In genomic region chr6:144344651-144345050, GRCh38 we compare ENCODE assay signal across 8 cellular contexts.
A peak's percentile ranks its signal among the peaks of the same experiment; 100 is the strongest.
DNase-seq lines count a peak whose midpoint lies in the region; ATAC-seq lines count a peak whose summit lies in the region.

No MANE protein-coding gene starts in this region.

- peaks cover 8% of the 10 kb centered on the region for H3K36me3 Mint-ChIP-seq in activated naive CD4-positive, alpha-beta T cell treated with anti-CD3 and anti-CD28 coated beads, Interleukin-2, amount 50 U/mL, for 24 hours
- peaks cover 14 to 22% of the 10 kb centered on the region in 2 donors for H3K36me3 Mint-ChIP-seq in stimulated activated naive B cell treated with anti-CD40 and anti-IgM and Interleukin-4, amounts not matched to agents 10 μg/mL and 1 μg/mL and 100 μg/mL, for 72 hours

- no peaks in the 10 kb centered on the region for H3K27me3 Mint-ChIP-seq in activated naive CD4-positive, alpha-beta T cell treated with anti-CD3 and anti-CD28 coated beads, Interleukin-2, amount 50 U/mL, for 24 hours
- no peaks in the 10 kb centered on the region for H3K27me3 Mint-ChIP-seq in stimulated activated naive B cell treated with anti-CD40 and anti-IgM and Interleukin-4, amounts not matched to agents 10 μg/mL and 1 μg/mL and 100 μg/mL, for 72 hours

- DNase-seq in activated CD4-positive, alpha-beta T cell treated with anti-CD3 and anti-CD28 coated beads for 4 hours, result peak; percentile 41 to 42
- no peak for DNase-seq in activated CD4-positive, alpha-beta T cell treated with anti-CD3 and anti-CD28 coated beads for 1 hour
- DNase-seq in stimulated activated naive B cell treated with anti-CD40 and anti-IgM and Interleukin-4, amounts not matched to agents 10 μg/mL and 1 μg/mL and 100 μg/mL, for 72 hours, result no peak
- DNase-seq in activated effector memory CD4-positive, alpha-beta T cell treated with anti-CD3 and anti-CD28 coated beads, Interleukin-2, amount 50 U/mL, for 16 hours, result no peak
- DNase-seq in HK-2 (ENCODE audit: unreplicated experiment) (no peak), glomerular visceral epithelial cell (ENCODE audit: extremely low spot score) (no peak)

- ATAC-seq in HG03039 (IDR thresholded peaks at IDR 0.05; ENCODE audit: unreplicated experiment), result peak; percentile 37
- peak; percentile 38 to 40 for ATAC-seq in stimulated activated naive B cell treated with anti-CD40 and anti-IgM and Interleukin-4, amounts not matched to agents 10 μg/mL and 1 μg/mL and 100 μg/mL, for 72 hours (replicated peaks)

- H3K27ac Mint-ChIP-seq in activated naive CD4-positive, alpha-beta T cell treated with anti-CD3 and anti-CD28 coated beads, Interleukin-2, amount 50 U/mL, for 24 hours, result peak overlapping the region; percentile 100
- H3K27ac Mint-ChIP-seq in stimulated activated naive B cell treated with anti-CD40 and anti-IgM and Interleukin-4, amounts not matched to agents 10 μg/mL and 1 μg/mL and 100 μg/mL, for 72 hours, result peak overlapping the region; percentile 86

- peak overlapping the region; percentile 94 for H3K4me3 Mint-ChIP-seq in activated naive CD4-positive, alpha-beta T cell treated with anti-CD3 and anti-CD28 coated beads, Interleukin-2, amount 50 U/mL, for 24 hours
- peak overlapping the region; percentile 83 to 87 for H3K4me3 Mint-ChIP-seq in stimulated activated naive B cell treated with anti-CD40 and anti-IgM and Interleukin-4, amounts not matched to agents 10 μg/mL and 1 μg/mL and 100 μg/mL, for 72 hours

- H3K9me3 Mint-ChIP-seq in activated naive CD4-positive, alpha-beta T cell treated with anti-CD3 and anti-CD28 coated beads, Interleukin-2, amount 50 U/mL, for 24 hours, result peaks cover 6% of the 10 kb centered on the region
- peaks cover 1 to 11% of the 10 kb centered on the region in 2 donors for H3K9me3 Mint-ChIP-seq in stimulated activated naive B cell treated with anti-CD40 and anti-IgM and Interleukin-4, amounts not matched to agents 10 μg/mL and 1 μg/mL and 100 μg/mL, for 72 hours

- H3K4me1 Mint-ChIP-seq in activated naive CD4-positive, alpha-beta T cell treated with anti-CD3 and anti-CD28 coated beads, Interleukin-2, amount 50 U/mL, for 24 hours, result peaks cover 92% of the 10 kb centered on the region
- peaks cover 64 to 91% of the 10 kb centered on the region in 2 donors for H3K4me1 Mint-ChIP-seq in stimulated activated naive B cell treated with anti-CD40 and anti-IgM and Interleukin-4, amounts not matched to agents 10 μg/mL and 1 μg/mL and 100 μg/mL, for 72 hours

Comparison
In these comparisons a context has a peak if more than half of its experiments do, and no peak if none do; other contexts are left out.
1. DNase-seq: peak in activated CD4-positive, alpha-beta T cell treated with anti-CD3 and anti-CD28 coated beads for 4 hours (2 of 2); none in activated CD4-positive, alpha-beta T cell treated with anti-CD3 and anti-CD28 coated beads for 1 hour (single experiment), stimulated activated naive B cell treated with anti-CD40 and anti-IgM and Interleukin-4, amounts not matched to agents 10 μg/mL and 1 μg/mL and 100 μg/mL, for 72 hours (single experiment), activated effector memory CD4-positive, alpha-beta T cell treated with anti-CD3 and anti-CD28 coated beads, Interleukin-2, amount 50 U/mL, for 16 hours (single experiment), HK-2 (single experiment) and glomerular visceral epithelial cell (single experiment).